32 cellular contexts compared by ENCODE assay signal in genomic region chr10:133206311-133207040, GRCh38. TPM values are rescaled to one million over a fixed set of nuclear protein-coding genes. Genes with fewer than 3 reads are reported as not detected.
"Had no signal": no experiment of that assay in that cellular context is flagged by ENCODE, and none has a peak within 500 bp of the region (broad histone marks: within the 10 kb centered on the region; RNA-seq: fewer than 3 reads in every experiment).

No MANE protein-coding gene starts in this region.

- DNase-seq: activated CD4-positive, alpha-beta T cell treated with anti-CD3 and anti-CD28 coated beads for 1 hour; activated CD4-positive, alpha-beta T cell treated with anti-CD3 and anti-CD28 coated beads for 4 hours; activated CD4-positive, alpha-beta T cell treated with anti-CD3 and anti-CD28 coated beads, Interleukin-2, amount 50 U/mL, for 1 hour; activated CD4-positive, alpha-beta T cell treated with anti-CD3 and anti-CD28 coated beads, Interleukin-2, amount 50 U/mL, for 48 hours; activated CD8-positive, alpha-beta memory T cell treated with anti-CD3 and anti-CD28 coated beads for 24 hours; activated CD8-positive, alpha-beta T cell treated with anti-CD3 and anti-CD28 coated beads for 36 hours; activated effector memory CD4-positive, alpha-beta T cell treated with Interleukin-2 at 50 U/mL for 16 hours; activated gamma-delta T cell treated with Interleukin-2 at 50 U/mL for 16 hours; activated naive CD4-positive, alpha-beta T cell treated with anti-CD3 and anti-CD28 coated beads, Interleukin-2, amount 50 U/mL, for 16 hours; activated naive CD4-positive, alpha-beta T cell treated with Interleukin-2 at 50 U/mL for 16 hours; activated T-cell treated with anti-CD3 and anti-CD28 coated beads, Interleukin-2, amount 50 U/mL, for 4 hours; amniotic stem cell; anterior cingulate cortex; caudate nucleus; colonic mucosa; effector CD8-positive, alpha-beta T cell; esophagus squamous epithelium; foreskin melanocyte; T-helper 2 cell had no signal

- FAIRE-seq: astrocyte, endometrium, endothelial cell of umbilical vein had no signal

- ATAC-seq: activated CD8-positive, alpha-beta T cell treated with anti-CD3 and anti-CD28 coated beads for 36 hours; activated T-cell treated with anti-CD3 and anti-CD28 coated beads, Interleukin-2, amount 50 U/mL, for 4 hours; activated T-helper 17 cell treated with anti-CD3 and anti-CD28 coated beads, Interleukin-2, amount 50 U/mL, for 72 hours; gastroesophageal sphincter had no signal

- H3K9me3 ChIP-seq: colonic mucosa, esophagus squamous epithelium, gastroesophageal sphincter had no signal

- H3K27ac ChIP-seq: colonic mucosa, epithelial cell of prostate, esophagus squamous epithelium, gastroesophageal sphincter had no signal

- H3K36me3 ChIP-seq: colonic mucosa, esophagus squamous epithelium, gastroesophageal sphincter had no signal

- H3K4me1 ChIP-seq: colonic mucosa, esophagus squamous epithelium, gastroesophageal sphincter had no signal

- H3K4me3 ChIP-seq: colonic mucosa, esophagus squamous epithelium, gastroesophageal sphincter had no signal

- H3K27me3 ChIP-seq: colonic mucosa had no signal

RNA-seq across cellular contexts. Expression of gene UTF1, which starts 23.5 kb away (rescaled TPM):
- total RNA-seq: activated CD8-positive, alpha-beta T cell treated with anti-CD3 and anti-CD28 coated beads for 36 hours; activated T-helper 17 cell treated with anti-CD3 and anti-CD28 coated beads, Interleukin-2, amount 50 U/mL, for 72 hours; colonic mucosa; dermis microvascular lymphatic vessel endothelial cell; endothelial cell of umbilical vein; esophagus squamous epithelium; fibroblast of lung; fibroblast of villous mesenchyme; gastroesophageal sphincter; glomerular endothelial cell; T-helper 1 cell treated with Interleukin-12 subunit alpha and Interleukin-12 subunit beta and Interleukin-4 antibody, amounts not matched to agents 30 ng/mL and 1 ng/mL, for 36 hours had no signal
- polyA plus RNA-seq: adipose tissue, endothelial cell of umbilical vein, esophagus, fibroblast of lung had no signal

RNA-seq across cellular contexts. Expression of gene VENTX, which starts 31.2 kb away (rescaled TPM):
- total RNA-seq: activated T-cell treated with anti-CD3 and anti-CD28 coated beads, Interleukin-2, amount 50 U/mL, for 4 hours; dermis microvascular lymphatic vessel endothelial cell; endothelial cell of umbilical vein; fibroblast of lung; fibroblast of villous mesenchyme; glomerular endothelial cell; T-helper 1 cell treated with Interleukin-12 subunit alpha and Interleukin-12 subunit beta and Interleukin-4 antibody, amounts not matched to agents 30 ng/mL and 1 ng/mL, for 36 hours had no signal
- polyA plus RNA-seq: endothelial cell of umbilical vein, fibroblast of lung had no signal

RNA-seq across cellular contexts. Expression of gene KNDC1, which starts 46.5 kb away (rescaled TPM):
- total RNA-seq: activated CD8-positive, alpha-beta T cell treated with anti-CD3 and anti-CD28 coated beads for 36 hours; endothelial cell of umbilical vein; glomerular endothelial cell had no signal
- polyA plus RNA-seq: endothelial cell of umbilical vein had no signal
